In genomic region chr20:33568378-33569289, GRCh38 we compare ENCODE assay signal across 10 cellular contexts.
DNase-seq lines count a peak whose midpoint lies in the region; ATAC-seq lines count a peak whose summit lies in the region.
"Had no signal": no experiment of that assay in that cellular context is flagged by ENCODE, and none has a peak within 500 bp of the region (broad histone marks: within the 10 kb centered on the region; RNA-seq: fewer than 3 reads in every experiment).

No MANE protein-coding gene starts in this region.

- peaks cover 2% of the 10 kb centered on the region for H3K4me1 Mint-ChIP-seq in activated naive CD4-positive, alpha-beta T cell treated with anti-CD3 and anti-CD28 coated beads, Interleukin-2, amount 10 ng/mL, durations not matched to agents 7 days and 5 days
- H3K4me1 Mint-ChIP-seq in activated T-cell treated with anti-CD3 and anti-CD28 coated beads, Interleukin-2, amount 50 U/mL, for 4 hours (ENCODE audit: low read depth) = peaks cover 25% of the 10 kb centered on the region

- H3K36me3 ChIP-seq in BLaER1 treated with 17β-estradiol and CSF1 and Interleukin-3, amounts not matched to agents 10 nM and 100 nM = peaks cover 0 to 9% (median 0%) of the 10 kb centered on the region in 11 experiments; a peak in 2 of 22 replicates
- no peaks in the 10 kb centered on the region for H3K36me3 ChIP-seq in adipocyte (ENCODE audit: control insufficient read depth, insufficient read depth, low read length, severe bottlenecking)
- H3K36me3 ChIP-seq: tibial nerve had no signal

- H3K27me3 Mint-ChIP-seq in activated naive CD4-positive, alpha-beta T cell treated with anti-CD3 and anti-CD28 coated beads, Interleukin-2, amount 10 ng/mL, durations not matched to agents 7 days and 5 days = no peaks in the 10 kb centered on the region
- no peaks in the 10 kb centered on the region for H3K27me3 Mint-ChIP-seq in activated T-cell treated with anti-CD3 and anti-CD28 coated beads, Interleukin-2, amount 50 U/mL, for 4 hours (ENCODE audit: low read depth)

- no peaks in the 10 kb centered on the region for H3K9me3 ChIP-seq in BLaER1 treated with 17β-estradiol and CSF1 and Interleukin-3, amounts not matched to agents 10 nM and 100 nM (replicated peaks in 1 of 11)
- H3K9me3 ChIP-seq in adipocyte (ENCODE audit: control insufficient read depth, low read length) = no peaks in the 10 kb centered on the region
- H3K9me3 ChIP-seq: tibial nerve had no signal

- ATAC-seq in HG02884 (IDR thresholded peaks at IDR 0.05; ENCODE audit: unreplicated experiment) (no peak), GM18867 (IDR thresholded peaks at IDR 0.05; ENCODE audit: unreplicated experiment) (no peak)
- ATAC-seq in activated T-cell treated with anti-CD3 and anti-CD28 coated beads, Interleukin-2, amount 50 U/mL, for 4 hours = no peak

- H3K9ac ChIP-seq in BLaER1 treated with 17β-estradiol and CSF1 and Interleukin-3, amounts not matched to agents 10 nM and 100 nM = peak overlapping the region in 2 of 11 experiments; percentile 3 to 6; a peak in 1 of 22 replicates
- no peak overlapping the region for H3K9ac ChIP-seq in adipocyte (ENCODE audit: low read length)

- H3K4me2 ChIP-seq in BLaER1 treated with 17β-estradiol and CSF1 and Interleukin-3, amounts not matched to agents 10 nM and 100 nM = peak overlapping the region in 10 of 11 experiments; percentile 14 to 78 (median 59); a peak in 16 of 22 replicates

- no peaks in the 10 kb centered on the region for H3K9me3 Mint-ChIP-seq in activated naive CD4-positive, alpha-beta T cell treated with anti-CD3 and anti-CD28 coated beads, Interleukin-2, amount 10 ng/mL, durations not matched to agents 7 days and 5 days
- H3K9me3 Mint-ChIP-seq in activated T-cell treated with anti-CD3 and anti-CD28 coated beads, Interleukin-2, amount 50 U/mL, for 4 hours = no peaks in the 10 kb centered on the region
- H3K9me3 Mint-ChIP-seq: immature natural killer cell had no signal

- H3K36me3 Mint-ChIP-seq in activated naive CD4-positive, alpha-beta T cell treated with anti-CD3 and anti-CD28 coated beads, Interleukin-2, amount 10 ng/mL, durations not matched to agents 7 days and 5 days = no peaks in the 10 kb centered on the region
- H3K36me3 Mint-ChIP-seq in activated T-cell treated with anti-CD3 and anti-CD28 coated beads, Interleukin-2, amount 50 U/mL, for 4 hours (ENCODE audit: insufficient read depth) = peaks cover 3% of the 10 kb centered on the region

- H3K27ac Mint-ChIP-seq in activated naive CD4-positive, alpha-beta T cell treated with anti-CD3 and anti-CD28 coated beads, Interleukin-2, amount 10 ng/mL, durations not matched to agents 7 days and 5 days = no peak overlapping the region

- peak overlapping the region in 2 of 11 experiments; percentile 5 to 28; a peak in 3 of 22 replicates for H3K27ac ChIP-seq in BLaER1 treated with 17β-estradiol and CSF1 and Interleukin-3, amounts not matched to agents 10 nM and 100 nM

- DNase-seq in NCI-H1417 treated with DMSO at 0.1 percent for 48 hours (lab: John Stamatoyannopoulos, UW) (peak; percentile 99), adipocyte (ENCODE audit: low read depth) (peak; percentile 29), lung microvascular endothelial cell (ENCODE audit: low read depth in 2 of 2) (peak; percentile 23 to 64)
- DNase-seq in activated naive CD4-positive, alpha-beta T cell treated with anti-CD3 and anti-CD28 coated beads, Interleukin-2, amount 10 ng/mL, durations not matched to agents 7 days and 5 days = no peak
- DNase-seq in activated T-cell treated with anti-CD3 and anti-CD28 coated beads, Interleukin-2, amount 50 U/mL, for 4 hours = no peak
- DNase-seq: immature natural killer cell had no signal

- no peak overlapping the region for H3K4me3 Mint-ChIP-seq in activated naive CD4-positive, alpha-beta T cell treated with anti-CD3 and anti-CD28 coated beads, Interleukin-2, amount 10 ng/mL, durations not matched to agents 7 days and 5 days
- H3K4me3 Mint-ChIP-seq in activated T-cell treated with anti-CD3 and anti-CD28 coated beads, Interleukin-2, amount 50 U/mL, for 4 hours = no peak overlapping the region
- H3K4me3 Mint-ChIP-seq: immature natural killer cell had no signal

- H4K20me1 ChIP-seq in BLaER1 treated with 17β-estradiol and CSF1 and Interleukin-3, amounts not matched to agents 10 nM and 100 nM = peaks cover 0 to 86% (median 5%) of the 10 kb centered on the region in 11 experiments; a peak in 7 of 22 replicates

- H3K4me1 ChIP-seq in BLaER1 treated with 17β-estradiol and CSF1 and Interleukin-3, amounts not matched to agents 10 nM and 100 nM = peaks cover 6 to 23% (median 18%) of the 10 kb centered on the region in 10 experiments; a peak in 18 of 20 replicates
- H3K4me1 ChIP-seq in adipocyte (ENCODE audit: control insufficient read depth, insufficient read depth, low read length) = peaks cover 12% of the 10 kb centered on the region

- CTCF ChIA-PET in activated naive CD4-positive, alpha-beta T cell treated with anti-CD3 and anti-CD28 coated beads, Interleukin-2, amount 10 ng/mL, durations not matched to agents 7 days and 5 days (lab: Charles Lee) = no interaction called here

- no peak overlapping the region for H3K4me3 ChIP-seq in BLaER1 treated with 17β-estradiol and CSF1 and Interleukin-3, amounts not matched to agents 10 nM and 100 nM
- no peak overlapping the region for H3K4me3 ChIP-seq in adipocyte (ENCODE audit: low read length)
- H3K4me3 ChIP-seq: tibial nerve had no signal

- no peaks in the 10 kb centered on the region for H3K27me3 ChIP-seq in BLaER1 treated with 17β-estradiol and CSF1 and Interleukin-3, amounts not matched to agents 10 nM and 100 nM
- H3K27me3 ChIP-seq in adipocyte (replicated peaks; ENCODE audit: control insufficient read depth, insufficient read depth, low read length) = no peaks in the 10 kb centered on the region
- H3K27me3 ChIP-seq: tibial nerve had no signal

Comparison
In these comparisons a context has a peak if more than half of its experiments do, and no peak if none do; other contexts are left out.
1. DNase-seq: peak in NCI-H1417 treated with DMSO at 0.1 percent for 48 hours (single experiment), adipocyte (single experiment) and lung microvascular endothelial cell (2 of 2); none in activated naive CD4-positive, alpha-beta T cell treated with anti-CD3 and anti-CD28 coated beads, Interleukin-2, amount 10 ng/mL, durations not matched to agents 7 days and 5 days (single experiment) and activated T-cell treated with anti-CD3 and anti-CD28 coated beads, Interleukin-2, amount 50 U/mL, for 4 hours (single experiment).